1 cellular context compared by ENCODE assay signal in the genomic region with DNA sequence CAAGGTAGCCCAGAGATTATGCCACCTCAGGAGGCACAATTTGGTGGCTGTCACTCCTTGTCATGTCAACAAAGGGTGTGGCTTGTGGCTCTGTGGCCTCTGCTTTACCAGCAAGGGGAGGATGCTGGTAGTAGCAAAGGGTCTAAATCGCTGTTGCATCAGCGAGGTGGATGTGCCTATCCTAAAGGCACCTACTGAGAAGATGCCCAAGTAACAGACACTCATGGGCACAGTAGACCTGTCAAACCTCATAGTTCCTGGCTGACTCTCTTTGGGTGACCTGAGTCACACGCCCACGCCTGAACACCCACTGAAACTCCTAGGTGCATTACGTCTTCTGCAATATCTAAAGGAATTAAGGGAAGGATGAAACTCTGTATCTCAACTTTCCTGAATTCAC.
TF ChIP-seq lines count a peak whose summit lies in the region.

No MANE protein-coding gene starts in this region.

TF ChIP-seq in K562, 482 proteins besides CTCF, POLR2A, EP300 and RAD21:
- TF ChIP-seq, protein P1, sequence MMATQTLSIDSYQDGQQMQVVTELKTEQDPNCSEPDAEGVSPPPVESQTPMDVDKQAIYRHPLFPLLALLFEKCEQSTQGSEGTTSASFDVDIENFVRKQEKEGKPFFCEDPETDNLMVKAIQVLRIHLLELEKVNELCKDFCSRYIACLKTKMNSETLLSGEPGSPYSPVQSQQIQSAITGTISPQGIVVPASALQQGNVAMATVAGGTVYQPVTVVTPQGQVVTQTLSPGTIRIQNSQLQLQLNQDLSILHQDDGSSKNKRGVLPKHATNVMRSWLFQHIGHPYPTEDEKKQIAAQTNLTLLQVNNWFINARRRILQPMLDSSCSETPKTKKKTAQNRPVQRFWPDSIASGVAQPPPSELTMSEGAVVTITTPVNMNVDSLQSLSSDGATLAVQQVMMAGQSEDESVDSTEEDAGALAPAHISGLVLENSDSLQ (IDR thresholded peaks at IDR 0.05) = 0 out of 2 replicates have a peak, but pooled peaks have one; percentile 22
- TF ChIP-seq, protein P2, sequence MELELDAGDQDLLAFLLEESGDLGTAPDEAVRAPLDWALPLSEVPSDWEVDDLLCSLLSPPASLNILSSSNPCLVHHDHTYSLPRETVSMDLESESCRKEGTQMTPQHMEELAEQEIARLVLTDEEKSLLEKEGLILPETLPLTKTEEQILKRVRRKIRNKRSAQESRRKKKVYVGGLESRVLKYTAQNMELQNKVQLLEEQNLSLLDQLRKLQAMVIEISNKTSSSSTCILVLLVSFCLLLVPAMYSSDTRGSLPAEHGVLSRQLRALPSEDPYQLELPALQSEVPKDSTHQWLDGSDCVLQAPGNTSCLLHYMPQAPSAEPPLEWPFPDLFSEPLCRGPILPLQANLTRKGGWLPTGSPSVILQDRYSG (tag; conservative IDR thresholded peaks at IDR 0.05; ENCODE audit: low read depth) = no peak
- TF ChIP-seq SMARCC2 (IDR thresholded peaks at IDR 0.05; ENCODE audit: low read depth) (no peak), RB1 (IDR thresholded peaks at IDR 0.05; ENCODE audit: low read depth) (no peak), EGR1 (conservative IDR thresholded peaks at IDR 0.05) (0 out of 2 replicates have a peak, but pooled peaks have one; percentile 19), CEBPG (CRISPR knock-in tag; IDR thresholded peaks at IDR 0.05) (0 out of 2 replicates have a peak, but pooled peaks have one; percentile 9), CEBPG (tag; conservative IDR thresholded peaks at IDR 0.05 in 1 of 2, IDR thresholded peaks at IDR 0.05 in 1 of 2) (no peak)
- TF ChIP-seq, protein P3, sequence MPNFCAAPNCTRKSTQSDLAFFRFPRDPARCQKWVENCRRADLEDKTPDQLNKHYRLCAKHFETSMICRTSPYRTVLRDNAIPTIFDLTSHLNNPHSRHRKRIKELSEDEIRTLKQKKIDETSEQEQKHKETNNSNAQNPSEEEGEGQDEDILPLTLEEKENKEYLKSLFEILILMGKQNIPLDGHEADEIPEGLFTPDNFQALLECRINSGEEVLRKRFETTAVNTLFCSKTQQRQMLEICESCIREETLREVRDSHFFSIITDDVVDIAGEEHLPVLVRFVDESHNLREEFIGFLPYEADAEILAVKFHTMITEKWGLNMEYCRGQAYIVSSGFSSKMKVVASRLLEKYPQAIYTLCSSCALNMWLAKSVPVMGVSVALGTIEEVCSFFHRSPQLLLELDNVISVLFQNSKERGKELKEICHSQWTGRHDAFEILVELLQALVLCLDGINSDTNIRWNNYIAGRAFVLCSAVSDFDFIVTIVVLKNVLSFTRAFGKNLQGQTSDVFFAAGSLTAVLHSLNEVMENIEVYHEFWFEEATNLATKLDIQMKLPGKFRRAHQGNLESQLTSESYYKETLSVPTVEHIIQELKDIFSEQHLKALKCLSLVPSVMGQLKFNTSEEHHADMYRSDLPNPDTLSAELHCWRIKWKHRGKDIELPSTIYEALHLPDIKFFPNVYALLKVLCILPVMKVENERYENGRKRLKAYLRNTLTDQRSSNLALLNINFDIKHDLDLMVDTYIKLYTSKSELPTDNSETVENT (CRISPR knock-in tag; IDR thresholded peaks at IDR 0.05) = no peak
TF ChIP-seq in K562: peak in this region for 3.
